In the genomic region with DNA sequence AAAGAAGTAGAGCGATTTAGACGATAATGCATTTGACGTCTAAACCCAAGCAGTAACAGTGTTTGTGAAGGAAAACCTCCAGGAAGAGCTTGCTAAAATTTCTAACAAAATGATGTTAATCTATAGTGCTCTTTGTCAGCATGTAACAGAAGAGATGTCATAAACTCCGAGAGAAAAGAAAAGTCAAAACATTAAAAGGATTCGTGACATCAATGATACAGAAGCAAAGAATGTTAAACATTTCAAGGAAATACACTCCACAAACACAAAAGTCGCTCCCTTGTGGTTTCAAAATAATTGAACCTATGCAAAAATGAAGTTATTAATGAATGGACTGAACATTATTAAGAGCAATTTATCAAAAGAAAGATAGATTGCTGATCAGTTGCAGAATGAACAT, we compare ENCODE assay signal across 16 cellular contexts. TPM values are rescaled to one million over a fixed set of nuclear protein-coding genes. Genes with fewer than 3 reads are reported as not detected.
A peak's percentile ranks its signal among the peaks of the same experiment; 100 is the strongest.
DNase-seq lines count a peak whose midpoint lies in the region; ATAC-seq and TF ChIP-seq lines count a peak whose summit lies in the region.
"Had no signal": no experiment of that assay in that cellular context is flagged by ENCODE, and none has a peak within 500 bp of the region (broad histone marks: within the 10 kb centered on the region; RNA-seq: fewer than 3 reads in every experiment).

No MANE protein-coding gene starts in this region.

- H3K9me3 ChIP-seq in SJSA1 (replicated peaks) (no peaks in the 10 kb centered on the region), smooth muscle cell (replicated peaks; ENCODE audit: low read depth) (no peaks in the 10 kb centered on the region)
- H3K9me3 ChIP-seq: MG63 had no signal

- H3K4me2 ChIP-seq in smooth muscle cell: no peak overlapping the region

- H3K36me3 ChIP-seq in SJSA1: no peaks in the 10 kb centered on the region
- no peaks in the 10 kb centered on the region for H3K36me3 ChIP-seq in smooth muscle cell (ENCODE audit: low read depth)
- H3K36me3 ChIP-seq: MG63 had no signal

- H3K4me1 ChIP-seq in SJSA1 (replicated peaks) (peaks cover 25% of the 10 kb centered on the region), smooth muscle cell (ENCODE audit: low read depth) (peaks cover 10% of the 10 kb centered on the region)

- DNase-seq in HCEC 1CT: peak; percentile 26
- peak in 1 of 2 experiments; percentile 49 for DNase-seq in SJSA1 (ENCODE audit: low read depth in 1 of 2, low spot score in 2 of 2)
- DNase-seq in fibroblast of villous mesenchyme (ENCODE audit: low read depth): peak; percentile 33
- no peak for DNase-seq in smooth muscle cell (lab: John Stamatoyannopoulos, UW; ENCODE audit: unreplicated experiment)
- DNase-seq in DMS114 treated with DMSO at 0.1 percent for 48 hours (lab: John Stamatoyannopoulos, UW; ENCODE audit: unreplicated experiment): no peak
- no peak for DNase-seq in stimulated activated CD4-positive, alpha-beta T cell treated with anti-CD3 and anti-CD28 coated beads, Interleukin-2, amount 100 ng/mL, for 48 hours
- DNase-seq: CD8-positive, alpha-beta memory T cell; GOT3; KBM-7; MG63; NCI-H1105 treated with DMSO at 0.1 percent for 48 hours; NCI-H1930; NCI-H2171 treated with DMSO at 0.1 percent for 48 hours; NCI-H510A had no signal

- H3K27me3 ChIP-seq in SJSA1 (replicated peaks) (no peaks in the 10 kb centered on the region), smooth muscle cell (ENCODE audit: low read depth) (no peaks in the 10 kb centered on the region)
- H3K27me3 ChIP-seq: MG63 had no signal

- no peaks in the 10 kb centered on the region for H4K20me1 ChIP-seq in smooth muscle cell (ENCODE audit: low read depth)

- 62% methylated on average over 6 of the region's 6 CpGs for WGBS in smooth muscle cell (ENCODE audit: low lambda C conversion rate)

- peaks cover 2% of the 10 kb centered on the region for H3F3A ChIP-seq in smooth muscle cell (ENCODE audit: low read depth)

- no peak for ATAC-seq in HG03135 (IDR thresholded peaks at IDR 0.05; ENCODE audit: unreplicated experiment)

- TF ChIP-seq CTCF in fibroblast of villous mesenchyme (IDR thresholded peaks at IDR 0.05; ENCODE audit: insufficient read depth, low read depth, low read length) (no peak), smooth muscle cell (IDR thresholded peaks at IDR 0.05; ENCODE audit: borderline replicate concordance, insufficient read depth, poor library complexity, severe bottlenecking) (no peak)

- H2AFZ ChIP-seq in smooth muscle cell (ENCODE audit: low read depth): peak overlapping the region; percentile 57

- H3K9ac ChIP-seq in smooth muscle cell (ENCODE audit: low read depth): no peak overlapping the region

- H3K4me3 ChIP-seq in SJSA1: no peak overlapping the region
- no peak overlapping the region for H3K4me3 ChIP-seq in fibroblast of villous mesenchyme (ENCODE audit: low read depth, low read length)
- H3K4me3 ChIP-seq in smooth muscle cell: no peak overlapping the region
- H3K4me3 ChIP-seq: MG63 had no signal

- no peaks in the 10 kb centered on the region for H3K79me2 ChIP-seq in smooth muscle cell (ENCODE audit: low read depth)

- H3K27ac ChIP-seq in SJSA1 (peak overlapping the region; percentile 40), smooth muscle cell (ENCODE audit: low read depth) (no peak overlapping the region)

RNA-seq across cellular contexts. Expression of a gene that starts 27.9 kb away (rescaled TPM):
- 0.34 TPM in 2 replicates for total RNA-seq in SJSA1 (2014; rRNA removed; shearing (Covaris generic))
- 0.32 TPM in 1 of 2 replicates, not detected in the other for total RNA-seq in fibroblast of villous mesenchyme
- 0.54 and 0.58 TPM in 2 replicates for total RNA-seq in smooth muscle cell
- 0.67 TPM in 1 of 2 replicates, not detected in the other for polyA plus RNA-seq in smooth muscle cell
- total RNA-seq: CD8-positive, alpha-beta memory T cell had no signal
- polyA plus RNA-seq: BJ; CD8-positive, alpha-beta memory T cell had no signal

RNA-seq across cellular contexts. Expression of a gene that starts 31.6 kb away (rescaled TPM):
- total RNA-seq in SJSA1 (2014; rRNA removed; shearing (Covaris generic)): 0.05 TPM in 1 of 2 replicates, not detected in the other
- total RNA-seq in fibroblast of villous mesenchyme: 0.32 and 0.43 TPM in 2 replicates
- total RNA-seq in smooth muscle cell: not detected in 2 replicates
- not detected in 2 replicates for polyA plus RNA-seq in smooth muscle cell
- total RNA-seq: CD8-positive, alpha-beta memory T cell had no signal
- polyA plus RNA-seq: BJ; CD8-positive, alpha-beta memory T cell had no signal

Comparison
In these comparisons a context has a peak if more than half of its experiments do, and no peak if none do; other contexts are left out.
1. DNase-seq: peak in HCEC 1CT (single experiment) and fibroblast of villous mesenchyme (single experiment); none in smooth muscle cell (single experiment), DMS114 treated with DMSO at 0.1 percent for 48 hours (single experiment) and stimulated activated CD4-positive, alpha-beta T cell treated with anti-CD3 and anti-CD28 coated beads, Interleukin-2, amount 100 ng/mL, for 48 hours (0 of 2).